Comparison of ENCODE assay signal across 8 cellular contexts in the genomic region with DNA sequence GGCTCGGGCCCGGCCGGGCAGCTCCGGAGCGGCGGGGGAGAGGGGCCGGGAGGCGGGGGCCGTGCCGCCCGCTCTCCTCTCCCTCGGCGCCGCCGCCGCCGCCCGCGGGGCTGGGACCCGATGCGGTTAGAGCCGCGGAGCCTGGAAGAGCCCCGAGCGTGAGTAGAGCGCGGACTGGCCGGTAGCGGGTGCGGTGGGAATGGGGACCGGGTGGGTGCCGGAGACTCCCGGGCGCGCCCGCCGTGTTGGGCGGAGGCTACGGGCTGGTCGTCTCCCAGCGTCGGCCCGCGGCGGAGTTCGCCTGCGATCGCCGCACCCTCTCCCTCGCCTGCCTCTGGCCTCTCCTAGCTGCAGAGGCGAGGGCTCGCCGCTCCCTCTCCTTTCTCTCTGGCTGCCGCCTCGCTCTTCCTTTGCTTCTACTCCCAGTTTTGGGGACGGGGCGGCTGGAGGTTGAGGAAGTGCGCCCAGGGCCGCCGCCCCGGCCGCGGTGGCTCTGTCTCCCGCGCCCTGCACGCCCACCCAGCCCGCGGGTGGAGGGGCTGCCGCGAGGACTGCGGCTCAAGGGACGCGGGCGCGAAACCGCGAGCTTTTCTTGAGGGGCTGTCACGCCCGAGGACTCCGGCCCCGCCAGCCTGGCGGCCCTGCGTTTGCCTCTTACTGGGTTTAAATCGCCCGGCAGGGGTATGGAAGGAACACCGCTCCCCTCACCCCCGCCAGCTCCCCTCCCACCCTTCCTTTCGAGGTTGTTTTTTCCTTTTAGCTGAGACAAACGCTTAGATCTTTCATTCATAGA. TPM values are rescaled to one million over a fixed set of nuclear protein-coding genes. Genes with fewer than 3 reads are reported as not detected.
DNase-seq lines count a peak whose midpoint lies in the region; ATAC-seq, FAIRE-seq and TF ChIP-seq lines count a peak whose summit lies in the region.

No MANE protein-coding gene starts in this region.

- peaks cover 45% of the 10 kb centered on the region for H4K20me1 ChIP-seq in BLaER1
- peaks cover 5% of the 10 kb centered on the region; the same call in 1 of the 2 replicates for H4K20me1 ChIP-seq in PC-9 (ENCODE audit: insufficient read depth)

- peaks cover 23% of the 10 kb centered on the region for H3K4me1 Mint-ChIP-seq in activated T-helper 2 cell treated with anti-CD3 and anti-CD28 coated beads, Interferon-gamma antibody, Interleukin-2, Interleukin-4, amounts not matched to agents 10 μg/mL and 5 μg/mL and 100 μg/mL, durations not matched to agents 14 hours and 24 hours and 36 hours (ENCODE audit: low read depth)
- peaks cover 43% of the 10 kb centered on the region for H3K4me1 Mint-ChIP-seq in nephron progenitor cell

- H3K9me3 Mint-ChIP-seq in activated T-helper 2 cell treated with anti-CD3 and anti-CD28 coated beads, Interferon-gamma antibody, Interleukin-2, Interleukin-4, amounts not matched to agents 10 μg/mL and 5 μg/mL and 100 μg/mL, durations not matched to agents 14 hours and 24 hours and 36 hours, result no peaks in the 10 kb centered on the region
- no peaks in the 10 kb centered on the region for H3K9me3 Mint-ChIP-seq in nephron progenitor cell

- peak; percentile 13 for DNase-seq in GM19239 (ENCODE audit: insufficient read length, low spot score)
- DNase-seq in PC-9, result peak; percentile 33 to 46
- DNase-seq in activated T-helper 2 cell treated with anti-CD3 and anti-CD28 coated beads, Interferon-gamma antibody, Interleukin-2, Interleukin-4, amounts not matched to agents 10 μg/mL and 5 μg/mL and 100 μg/mL, durations not matched to agents 14 hours and 24 hours and 36 hours (ENCODE audit: low spot score), result no peak
- DNase-seq in fibroblast of the aortic adventitia (ENCODE audit: low read depth), result peak; percentile 28
- DNase-seq in nephron progenitor cell, result peak; percentile 66
- peak; percentile 54 for DNase-seq in stomach

- peaks cover 21% of the 10 kb centered on the region for H3K27me3 Mint-ChIP-seq in activated T-helper 2 cell treated with anti-CD3 and anti-CD28 coated beads, Interferon-gamma antibody, Interleukin-2, Interleukin-4, amounts not matched to agents 10 μg/mL and 5 μg/mL and 100 μg/mL, durations not matched to agents 14 hours and 24 hours and 36 hours (ENCODE audit: low read depth)
- no peaks in the 10 kb centered on the region for H3K27me3 Mint-ChIP-seq in nephron progenitor cell (ENCODE audit: low read depth, poor library complexity)

- H3K4me3 ChIP-seq in BLaER1 (peak overlapping the region; percentile 99), PC-9 (peak overlapping the region; percentile 85), fibroblast of the aortic adventitia (ENCODE audit: low read depth, low read length) (peak overlapping the region; percentile 76), stomach (peak overlapping the region; percentile 76 to 96 (median 88))

- H3K4me1 ChIP-seq in BLaER1, result peaks cover 31% of the 10 kb centered on the region
- peaks cover 20% of the 10 kb centered on the region for H3K4me1 ChIP-seq in PC-9 (replicated peaks; ENCODE audit: insufficient read depth)
- peaks cover 4 to 42% (median 25%) of the 10 kb centered on the region in 4 donors for H3K4me1 ChIP-seq in stomach

- H3K9me2 ChIP-seq in PC-9 (ENCODE audit: insufficient read depth), result no peaks in the 10 kb centered on the region

- CTCF ChIA-PET in PC-9 (lab: Charles Lee), result interaction anchor here (0.6 kb wide), 1 partner anchor 48 kb away, joined by 3 read pairs; no protein-coding TSS in a partner anchor

- no peaks in the 10 kb centered on the region for H3K36me3 Mint-ChIP-seq in activated T-helper 2 cell treated with anti-CD3 and anti-CD28 coated beads, Interferon-gamma antibody, Interleukin-2, Interleukin-4, amounts not matched to agents 10 μg/mL and 5 μg/mL and 100 μg/mL, durations not matched to agents 14 hours and 24 hours and 36 hours (ENCODE audit: low read depth)
- H3K36me3 Mint-ChIP-seq in nephron progenitor cell (ENCODE audit: low read depth), result no peaks in the 10 kb centered on the region

- TF ChIP-seq CTCF in PC-9 (conservative IDR thresholded peaks at IDR 0.05) (no peak), fibroblast of the aortic adventitia (IDR thresholded peaks at IDR 0.05; ENCODE audit: insufficient read depth, low read length) (no peak), nephron progenitor cell (IDR thresholded peaks at IDR 0.05) (no peak), stomach (IDR thresholded peaks at IDR 0.05) (no peak)

- peaks cover 15% of the 10 kb centered on the region for H3F3A ChIP-seq in PC-9 (ENCODE audit: insufficient read depth, low read depth)

- no TSS peak for BruUV-seq in PC-9 (replicated peaks; lab: Mats Ljungman, UMichigan)

- no peak for TF ChIP-seq POLR2A in stomach (IDR thresholded peaks at IDR 0.05)

- no peak for TF ChIP-seq EP300 in stomach (IDR thresholded peaks at IDR 0.05)

- peak overlapping the region; percentile 85 for H3K4me2 ChIP-seq in BLaER1
- peak overlapping the region; percentile 87 for H3K4me2 ChIP-seq in PC-9

- peak overlapping the region; percentile 97 for H3K4me3 Mint-ChIP-seq in activated T-helper 2 cell treated with anti-CD3 and anti-CD28 coated beads, Interferon-gamma antibody, Interleukin-2, Interleukin-4, amounts not matched to agents 10 μg/mL and 5 μg/mL and 100 μg/mL, durations not matched to agents 14 hours and 24 hours and 36 hours (ENCODE audit: low read depth)
- no peak overlapping the region for H3K4me3 Mint-ChIP-seq in nephron progenitor cell

- peak overlapping the region; percentile 94 for H3K27ac Mint-ChIP-seq in activated T-helper 2 cell treated with anti-CD3 and anti-CD28 coated beads, Interferon-gamma antibody, Interleukin-2, Interleukin-4, amounts not matched to agents 10 μg/mL and 5 μg/mL and 100 μg/mL, durations not matched to agents 14 hours and 24 hours and 36 hours
- peak overlapping the region; percentile 95 for H3K27ac Mint-ChIP-seq in nephron progenitor cell

- H3K27me3 ChIP-seq in BLaER1 (no peaks in the 10 kb centered on the region), PC-9 (ENCODE audit: insufficient read depth, low read depth) (no peaks in the 10 kb centered on the region), stomach (no peaks in the 10 kb centered on the region)

- peak overlapping the region; percentile 89 for H2AFZ ChIP-seq in PC-9

- intact Hi-C loops in PC-9 (cut with micrococcal nuclease; ENCODE audit: unreplicated experiment), result loop anchor here (1.0 to 5.0 kb wide), 5 partner anchors 112 to 1336 kb away; partner anchors contain the start of gene MFN1
- intact Hi-C loops in activated T-helper 2 cell treated with anti-CD3 and anti-CD28 coated beads, Interferon-gamma antibody, Interleukin-2, Interleukin-4, amounts not matched to agents 10 μg/mL and 5 μg/mL and 100 μg/mL, durations not matched to agents 14 hours and 24 hours and 36 hours (cut with micrococcal nuclease), result loop anchor here (1.0 to 5.0 kb wide), 7 partner anchors 41 to 504 kb away; partner anchors contain the start of genes MRPL47, NDUFB5, USP13 and ZMAT3
- intact Hi-C loops in stomach (cut with DNase I; ENCODE audit: low total_unique reads), result no loop called here

- peaks cover 51% of the 10 kb centered on the region for H3K79me2 ChIP-seq in PC-9 (ENCODE audit: low read depth)

- H3K27ac ChIP-seq in BLaER1, result peak overlapping the region; percentile 98
- H3K27ac ChIP-seq in PC-9, result peak overlapping the region; percentile 68
- H3K27ac ChIP-seq in stomach, result peak overlapping the region; percentile 96 to 99 (median 98)

- peak; percentile 9 for ATAC-seq in HG03378 (IDR thresholded peaks at IDR 0.05; ENCODE audit: unreplicated experiment)

- FAIRE-seq in GM19239 (lab: Jason Lieb, UNC), result peak; percentile 71

- POLR2A ChIA-PET in PC-9 (lab: Charles Lee; ENCODE audit: unreplicated experiment), result interaction anchor here (0.7 kb wide), 1 partner anchor 414 kb away, joined by 3 read pairs; no protein-coding TSS in a partner anchor

- H3K36me3 ChIP-seq in BLaER1, result peaks cover 8% of the 10 kb centered on the region; the same call in 1 of the 2 replicates
- no peaks in the 10 kb centered on the region for H3K36me3 ChIP-seq in PC-9 (ENCODE audit: low read depth)
- no peaks in the 10 kb centered on the region for H3K36me3 ChIP-seq in stomach

- H3K9me3 ChIP-seq in BLaER1 (no peaks in the 10 kb centered on the region), PC-9 (ENCODE audit: insufficient read depth, low read depth) (no peaks in the 10 kb centered on the region), stomach (no peaks in the 10 kb centered on the region)

- peak overlapping the region; percentile 95 for H3K9ac ChIP-seq in BLaER1

- 0 to 1% (median 0%) methylated on average over 27 to 78 of the region's 89 CpGs for WGBS in stomach, 5 donors

RNA-seq across cellular contexts. Expression of gene PIK3CA, which starts 0.5 kb away (rescaled TPM):
- 33.9 and 39.9 TPM in 2 replicates for total RNA-seq in PC-9 (2021)
- 16.3 and 19.6 TPM in 2 replicates for total RNA-seq in activated T-helper 2 cell treated with anti-CD3 and anti-CD28 coated beads, Interferon-gamma antibody, Interleukin-2, Interleukin-4, amounts not matched to agents 10 μg/mL and 5 μg/mL and 100 μg/mL, durations not matched to agents 14 hours and 24 hours and 36 hours
- 26.6 and 31.8 TPM in 2 replicates for total RNA-seq in fibroblast of the aortic adventitia (ENCODE audit: low replicate concordance)
- total RNA-seq in stomach, result 100 to 1,000 TPM in 1 of 5 donors, 10 to 100 TPM in 3, 1 to 10 TPM in 1; 2.6 to 144 (median 22.3) TPM
- 1 to 10 TPM; 3.4 to 5.6 (median 4.1) TPM for polyA plus RNA-seq in stomach
